In the genomic region with DNA sequence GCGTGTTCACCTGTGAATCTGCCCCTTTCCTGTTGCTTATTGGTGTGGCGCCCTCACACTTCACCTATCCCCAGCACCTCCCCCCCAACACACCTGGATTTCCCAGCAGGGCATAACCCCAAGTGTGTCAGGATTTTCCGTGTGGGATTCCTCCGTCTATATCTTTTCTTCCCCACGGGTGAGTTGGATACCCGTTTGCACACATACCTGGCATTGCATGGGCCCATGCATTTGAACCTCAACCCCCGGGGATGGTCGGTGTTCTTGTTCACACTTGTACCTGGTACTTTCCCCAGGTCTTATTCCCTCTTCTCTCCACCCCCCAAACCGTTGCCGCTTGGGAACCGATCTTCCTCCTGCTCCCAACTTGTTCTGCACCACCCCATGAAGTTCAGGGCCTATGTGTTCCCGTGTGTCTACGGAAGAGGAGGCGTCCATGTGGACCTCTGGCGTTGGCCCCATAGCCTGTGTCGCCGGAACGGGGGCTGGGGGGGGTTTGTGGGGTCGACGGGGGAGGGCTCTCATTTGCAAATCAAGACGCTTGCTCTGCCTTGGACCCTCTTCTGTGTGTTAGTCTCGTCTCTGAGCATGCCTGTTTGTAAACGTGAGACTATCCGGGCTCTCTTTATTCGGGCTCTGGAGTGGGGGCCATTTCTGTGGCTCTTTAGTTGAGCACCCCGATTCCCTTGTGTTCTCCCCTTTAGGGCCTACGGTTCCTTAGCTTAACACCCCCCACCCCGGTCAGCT, we compare ENCODE assay signal across 8 cellular contexts. TPM values are rescaled to one million over a fixed set of nuclear protein-coding genes. Genes with fewer than 3 reads are reported as not detected.
DNase-seq lines count a peak whose midpoint lies in the region; ATAC-seq lines count a peak whose summit lies in the region.

No MANE protein-coding gene starts in this region.

- no peaks in the 10 kb centered on the region for H3K9me3 Mint-ChIP-seq in activated naive CD4-positive, alpha-beta T cell treated with anti-CD3 and anti-CD28 coated beads, Interleukin-2, amount 50 U/mL, for 72 hours

- peak overlapping the region; percentile 88 for H3K4me3 ChIP-seq in MG63

- no peak for ATAC-seq in activated naive CD4-positive, alpha-beta T cell treated with anti-CD3 and anti-CD28 coated beads, Interleukin-2, amount 50 U/mL, for 72 hours
- no peak for ATAC-seq in stimulated activated naive CD8-positive, alpha-beta T cell treated with anti-CD3 and anti-CD28 coated beads, Interleukin-15, Interleukin-2, amounts not matched to agents 100 U/mL and 50 U/mL, for 24 hours
- no peak for ATAC-seq in GM21515 (IDR thresholded peaks at IDR 0.05; ENCODE audit: unreplicated experiment)

- H3K9ac ChIP-seq in ES-I3 (ENCODE audit: low read depth, low read length), result peak overlapping the region; percentile 70

- H3K4me1 ChIP-seq in ES-I3 (ENCODE audit: insufficient read depth, low read length), result peaks cover 7% of the 10 kb centered on the region; the same call in 1 of the 2 replicates

- H3K36me3 Mint-ChIP-seq in activated naive CD4-positive, alpha-beta T cell treated with anti-CD3 and anti-CD28 coated beads, Interleukin-2, amount 50 U/mL, for 72 hours, result peaks cover 20 to 26% of the 10 kb centered on the region in 2 donors

- H3K27ac Mint-ChIP-seq in activated naive CD4-positive, alpha-beta T cell treated with anti-CD3 and anti-CD28 coated beads, Interleukin-2, amount 50 U/mL, for 72 hours, result peak overlapping the region; percentile 94

- no peaks in the 10 kb centered on the region for H3K27me3 ChIP-seq in MG63

- DNase-seq in MG63, result no peak
- DNase-seq in activated naive CD4-positive, alpha-beta T cell treated with anti-CD3 and anti-CD28 coated beads, Interleukin-2, amount 50 U/mL, for 72 hours (ENCODE audit: low spot score in 2 of 2), result peak in 1 of 2 donors; percentile 30
- peak; percentile 29 for DNase-seq in iris pigment epithelial cell (ENCODE audit: low read depth)
- DNase-seq in stimulated activated naive CD8-positive, alpha-beta T cell treated with anti-CD3 and anti-CD28 coated beads, Interleukin-15, Interleukin-2, amounts not matched to agents 100 U/mL and 50 U/mL, for 24 hours, result peak; percentile 46
- DNase-seq in NCI-H1417 treated with DMSO at 0.1 percent for 48 hours (lab: John Stamatoyannopoulos, UW), result no peak
- no peak for DNase-seq in OCI-M2 (lab: John Stamatoyannopoulos, UW; ENCODE audit: unreplicated experiment)

- H3K9me3 ChIP-seq in ES-I3 (ENCODE audit: control insufficient read depth, insufficient read depth, low read length) (no peaks in the 10 kb centered on the region), MG63 (no peaks in the 10 kb centered on the region)

- no peaks in the 10 kb centered on the region for H3K36me3 ChIP-seq in ES-I3 (ENCODE audit: insufficient read depth, low read length)
- peaks cover 44% of the 10 kb centered on the region for H3K36me3 ChIP-seq in MG63

RNA-seq across cellular contexts. Expression of a gene that starts 1.7 kb away (rescaled TPM):
- 1.2 and 1.8 TPM in 2 replicates for total RNA-seq in MG63 (2014; rRNA removed; shearing (Covaris generic); ENCODE audit: low replicate concordance)
- 10 to 100 TPM; 28.9 to 32.9 TPM for total RNA-seq in activated naive CD4-positive, alpha-beta T cell treated with anti-CD3 and anti-CD28 coated beads, Interleukin-2, amount 50 U/mL, for 72 hours

RNA-seq across cellular contexts. Expression of a gene that starts 11.5 kb away (rescaled TPM):
- total RNA-seq in MG63 (2014; rRNA removed; shearing (Covaris generic); ENCODE audit: low replicate concordance), result 0.20 TPM in 1 of 2 replicates, not detected in the other
- 10 to 100 TPM in 1 of 2 donors, 1 to 10 TPM in 1; 2.3 to 10.8 TPM for total RNA-seq in activated naive CD4-positive, alpha-beta T cell treated with anti-CD3 and anti-CD28 coated beads, Interleukin-2, amount 50 U/mL, for 72 hours

RNA-seq across cellular contexts. Expression of a gene that starts 12.3 kb away (rescaled TPM):
- total RNA-seq in MG63 (2014; rRNA removed; shearing (Covaris generic); ENCODE audit: low replicate concordance), result 46.1 and 109 TPM in 2 replicates
- 10 to 100 TPM; 90.7 to 96.1 TPM for total RNA-seq in activated naive CD4-positive, alpha-beta T cell treated with anti-CD3 and anti-CD28 coated beads, Interleukin-2, amount 50 U/mL, for 72 hours

RNA-seq across cellular contexts. Expression of a gene that starts 47.3 kb away (rescaled TPM):
- 66.4 and 72.7 TPM in 2 replicates for total RNA-seq in MG63 (2014; rRNA removed; shearing (Covaris generic); ENCODE audit: low replicate concordance)
- total RNA-seq in activated naive CD4-positive, alpha-beta T cell treated with anti-CD3 and anti-CD28 coated beads, Interleukin-2, amount 50 U/mL, for 72 hours, result 10 to 100 TPM in 1 of 2 donors, 1 to 10 TPM in 1; 6.0 to 12.9 TPM

RNA-seq across cellular contexts. Expression of a gene that starts 49.4 kb away (rescaled TPM):
- total RNA-seq in MG63 (2014; rRNA removed; shearing (Covaris generic); ENCODE audit: low replicate concordance), result 13.4 and 22.7 TPM in 2 replicates
- total RNA-seq in activated naive CD4-positive, alpha-beta T cell treated with anti-CD3 and anti-CD28 coated beads, Interleukin-2, amount 50 U/mL, for 72 hours, result 10 to 100 TPM; 49.8 to 57.4 TPM

Comparison
In these comparisons a context has a peak if more than half of its experiments do, and no peak if none do; other contexts are left out.
1. DNase-seq: peak in iris pigment epithelial cell (single experiment) and stimulated activated naive CD8-positive, alpha-beta T cell treated with anti-CD3 and anti-CD28 coated beads, Interleukin-15, Interleukin-2, amounts not matched to agents 100 U/mL and 50 U/mL, for 24 hours (single experiment); none in MG63 (single experiment), NCI-H1417 treated with DMSO at 0.1 percent for 48 hours (single experiment) and OCI-M2 (single experiment).
2. RNA of a gene that starts 1.7 kb away (total RNA-seq): 28.9 to 32.9 TPM in activated naive CD4-positive, alpha-beta T cell treated with anti-CD3 and anti-CD28 coated beads, Interleukin-2, amount 50 U/mL, for 72 hours; 1.2 to 1.8 TPM in MG63; every median in the first group is over 10 times any median in the second.